In genomic region chr21:42451941-42452340, GRCh38 we compare ENCODE assay signal across 24 cellular contexts. TPM values are rescaled to one million over a fixed set of nuclear protein-coding genes. Genes with fewer than 3 reads are reported as not detected.
"Had no signal": no experiment of that assay in that cellular context is flagged by ENCODE, and none has a peak within 500 bp of the region (broad histone marks: within the 10 kb centered on the region; RNA-seq: fewer than 3 reads in every experiment).

No MANE protein-coding gene starts in this region.

- H3K4me3 Mint-ChIP-seq: memory B cell; nephron progenitor cell; stimulated activated memory B cell treated with anti-CD40 and anti-IgM and Interleukin-4, amounts not matched to agents 10 μg/mL and 1 μg/mL and 100 μg/mL, for 72 hours; stimulated activated naive CD8-positive, alpha-beta T cell treated with anti-CD3 and anti-CD28 coated beads, Interleukin-15, amount 100 ng/mL, for 72 hours had no signal

- H3K27me3 ChIP-seq: colonic mucosa, foreskin keratinocyte, hepatocyte, neutrophil, right lobe of liver, transverse colon had no signal

- H3K27ac Mint-ChIP-seq: memory B cell; nephron progenitor cell; stimulated activated memory B cell treated with anti-CD40 and anti-IgM and Interleukin-4, amounts not matched to agents 10 μg/mL and 1 μg/mL and 100 μg/mL, for 72 hours; stimulated activated naive CD8-positive, alpha-beta T cell treated with anti-CD3 and anti-CD28 coated beads, Interleukin-15, amount 100 ng/mL, for 72 hours had no signal

- H3K4me2 ChIP-seq: hepatocyte had no signal

- H3K27me3 Mint-ChIP-seq: stimulated activated naive CD8-positive, alpha-beta T cell treated with anti-CD3 and anti-CD28 coated beads, Interleukin-15, amount 100 ng/mL, for 72 hours had no signal

- H3K9me3 Mint-ChIP-seq: memory B cell; nephron progenitor cell; stimulated activated memory B cell treated with anti-CD40 and anti-IgM and Interleukin-4, amounts not matched to agents 10 μg/mL and 1 μg/mL and 100 μg/mL, for 72 hours; stimulated activated naive CD8-positive, alpha-beta T cell treated with anti-CD3 and anti-CD28 coated beads, Interleukin-15, amount 100 ng/mL, for 72 hours had no signal

- DNase-seq: colonic mucosa; dermis blood vessel endothelial cell; erythroblast; foreskin keratinocyte; head of caudate nucleus; left cardiac atrium; left ventricle myocardium inferior; lower lobe of right lung; midbrain; nephron progenitor cell; psoas muscle; retina; right lobe of liver; stimulated activated CD4-positive, alpha-beta T cell treated with anti-CD3 and anti-CD28 coated beads, Interleukin-15, amount 100 ng/mL, for 24 hours; stimulated activated CD4-positive, alpha-beta T cell treated with anti-CD3 and anti-CD28 coated beads, Interleukin-1b, Interleukin-23, amount 100 ng/mL, for 48 hours; stimulated activated CD4-positive, alpha-beta T cell treated with anti-CD3 and anti-CD28 coated beads, Interleukin-4, amount 100 ng/mL, for 24 hours; stimulated activated naive CD8-positive, alpha-beta T cell treated with anti-CD3 and anti-CD28 coated beads, Interleukin-15, amount 100 ng/mL, for 72 hours; transverse colon had no signal

- H2AFZ ChIP-seq: hepatocyte had no signal

- H3K4me1 ChIP-seq: colonic mucosa, foreskin keratinocyte, left ventricle myocardium inferior, psoas muscle, right lobe of liver had no signal

- H3K36me3 ChIP-seq: colonic mucosa, left ventricle myocardium inferior, lower lobe of right lung, neutrophil, right lobe of liver, thoracic aorta, transverse colon had no signal

- H3K9me3 ChIP-seq: colonic mucosa, left ventricle myocardium inferior, lower lobe of right lung, neutrophil, psoas muscle, right lobe of liver, thoracic aorta, transverse colon had no signal

- H3K36me3 Mint-ChIP-seq: memory B cell; stimulated activated memory B cell treated with anti-CD40 and anti-IgM and Interleukin-4, amounts not matched to agents 10 μg/mL and 1 μg/mL and 100 μg/mL, for 72 hours had no signal

- ATAC-seq: foreskin keratinocyte; left cardiac atrium; lower lobe of right lung; psoas muscle; right lobe of liver; stimulated activated memory B cell treated with anti-CD40 and anti-IgM and Interleukin-4, amounts not matched to agents 10 μg/mL and 1 μg/mL and 100 μg/mL, for 72 hours; stimulated activated naive CD8-positive, alpha-beta T cell treated with anti-CD3 and anti-CD28 coated beads, Interleukin-15, amount 100 ng/mL, for 72 hours had no signal

- H3K4me3 ChIP-seq: colonic mucosa, hepatocyte, left ventricle myocardium inferior, lower lobe of right lung, psoas muscle, right lobe of liver, thoracic aorta, transverse colon had no signal

- H3K27ac ChIP-seq: colonic mucosa, foreskin keratinocyte, hepatocyte, left ventricle myocardium inferior, lower lobe of right lung, neutrophil, psoas muscle, right lobe of liver, thoracic aorta, transverse colon had no signal

RNA-seq across cellular contexts. Expression of gene UBASH3A, which starts 48.2 kb away (rescaled TPM):
- polyA plus RNA-seq: endothelial cell of umbilical vein, foreskin keratinocyte, hepatocyte had no signal

RNA-seq across cellular contexts. Expression of gene TMPRSS3, which starts 56.1 kb away (rescaled TPM):
- polyA plus RNA-seq: endothelial cell of umbilical vein, foreskin keratinocyte, psoas muscle had no signal
